23 cellular contexts compared by ENCODE assay signal in the genomic region with DNA sequence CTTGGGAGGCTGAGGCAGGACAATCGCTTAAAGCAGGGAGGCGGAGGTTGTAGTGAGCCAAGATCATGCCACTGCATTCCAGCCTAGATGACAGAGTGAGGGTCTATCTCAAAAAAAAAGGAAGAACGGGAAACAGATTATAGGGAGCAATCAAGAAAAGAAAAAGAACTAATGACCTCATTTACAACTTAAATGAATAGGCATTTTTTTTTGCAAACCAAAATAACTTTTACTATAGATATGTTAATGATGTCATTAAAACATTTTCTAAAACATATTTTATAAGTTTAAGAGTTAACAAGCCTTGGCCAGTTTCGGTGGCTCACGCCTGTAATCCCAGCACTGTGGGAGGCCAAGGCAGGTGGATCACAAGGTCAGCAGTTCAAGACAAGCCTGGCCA.
"Had no signal": no experiment of that assay in that cellular context is flagged by ENCODE, and none has a peak within 500 bp of the region (broad histone marks: within the 10 kb centered on the region; RNA-seq: fewer than 3 reads in every experiment).

No MANE protein-coding gene starts in this region.

- H3K4me1 ChIP-seq: gastrocnemius medialis, thyroid gland had no signal

- H3K27me3 Mint-ChIP-seq: natural killer cell treated with Interleukin-12 subunit alpha and Interleukin-12 subunit beta and Interleukin-15 and Interleukin-18, amount 100 ng/mL, for 72 hours; T-cell had no signal

- H3K27ac Mint-ChIP-seq: activated T-helper 1 cell treated with anti-CD3 and anti-CD28 coated beads, Interleukin-12 subunit alpha, Interleukin-12 subunit beta, Interleukin-2, Interleukin-4 antibody, amounts not matched to agents 30 ng/mL and 10 ng/mL and 1 ng/mL, durations not matched to agents 14 hours and 24 hours and 36 hours; T-cell had no signal

- ATAC-seq: gastrocnemius medialis; left cardiac atrium; left ventricle myocardium superior; mucosa of descending colon; natural killer cell treated with Interleukin-12 subunit alpha and Interleukin-12 subunit beta and Interleukin-15 and Interleukin-18, amount 100 ng/mL, for 72 hours; right cardiac atrium; SK-N-SH treated with all-trans-retinoic acid at 6 μM for 48 hours; T-cell had no signal

- H3K4me3 ChIP-seq: gastrocnemius medialis, mucosa of descending colon, spleen, stomach, thyroid gland had no signal

- H3K4me3 Mint-ChIP-seq: activated T-helper 1 cell treated with anti-CD3 and anti-CD28 coated beads, Interleukin-12 subunit alpha, Interleukin-12 subunit beta, Interleukin-2, Interleukin-4 antibody, amounts not matched to agents 30 ng/mL and 10 ng/mL and 1 ng/mL, durations not matched to agents 14 hours and 24 hours and 36 hours; natural killer cell treated with Interleukin-12 subunit alpha and Interleukin-12 subunit beta and Interleukin-15 and Interleukin-18, amount 100 ng/mL, for 72 hours; T-cell had no signal

- H3K27ac ChIP-seq: gastrocnemius medialis, spleen, stomach, thyroid gland had no signal

- H3K27me3 ChIP-seq: gastrocnemius medialis, spleen, stomach, thyroid gland had no signal

- H3K9me3 ChIP-seq: gastrocnemius medialis, thyroid gland had no signal

- H3K36me3 ChIP-seq: gastrocnemius medialis, stomach, thyroid gland had no signal

- DNase-seq: activated CD4-positive, alpha-beta T cell treated with anti-CD3 and anti-CD28 coated beads for 4 hours; activated CD4-positive, alpha-beta T cell treated with anti-CD3 and anti-CD28 coated beads, Interleukin-2, amount 50 U/mL, for 4 hours; activated CD8-positive, alpha-beta memory T cell treated with anti-CD3 and anti-CD28 coated beads for 24 hours; activated CD8-positive, alpha-beta memory T cell treated with anti-CD3 and anti-CD28 coated beads, Interleukin-2, amount 50 U/mL, for 4 hours; activated effector memory CD4-positive, alpha-beta T cell treated with anti-CD3 and anti-CD28 coated beads, Interleukin-2, amount 50 U/mL, for 16 hours; activated naive CD4-positive, alpha-beta T cell treated with anti-CD3 and anti-CD28 coated beads, Interleukin-2, amount 50 U/mL, for 16 hours; activated T-cell treated with anti-CD3 and anti-CD28 coated beads, Interleukin-2, amount 50 U/mL, for 1 hour; effector memory CD4-positive, alpha-beta T cell; erythroblast; gastrocnemius medialis; glutamatergic neuron; left cardiac atrium; left ventricle myocardium superior; mucosa of descending colon; posterior cingulate gyrus; right cardiac atrium; spleen; stomach; T-cell; thyroid gland had no signal
